Comparison of ENCODE assay signal across 17 cellular contexts in the genomic region with DNA sequence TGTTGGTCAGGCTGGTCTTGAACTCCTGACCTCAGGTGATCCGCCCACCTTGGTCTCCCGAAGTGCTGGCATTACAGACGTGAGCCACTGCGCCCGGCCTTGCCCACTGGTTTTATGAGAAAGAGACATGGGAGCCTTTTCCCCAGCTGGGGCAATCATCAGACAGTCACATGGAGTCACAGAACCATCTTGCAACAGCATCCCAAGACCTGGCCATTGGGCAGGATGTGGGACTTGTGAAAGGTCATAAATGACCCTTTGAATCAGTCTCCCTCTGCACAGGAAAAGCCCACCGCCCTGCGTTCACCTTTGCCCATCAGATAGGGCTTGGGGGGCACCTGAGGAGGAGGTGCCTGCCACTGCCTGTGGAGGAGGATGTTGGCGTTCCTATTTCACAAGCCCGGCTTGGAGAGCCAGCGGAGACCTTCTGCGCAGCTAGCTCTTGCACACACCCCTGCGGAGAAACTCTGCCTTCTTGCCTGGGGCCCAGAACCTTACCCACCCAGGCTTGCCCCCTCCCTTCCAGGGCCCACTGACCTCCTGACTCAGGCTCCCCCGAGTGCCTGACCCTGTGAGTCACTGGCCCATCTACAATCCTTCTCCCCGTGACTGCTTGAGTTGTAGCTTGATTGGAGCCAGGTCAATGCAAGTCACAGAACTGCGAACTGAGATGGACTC. TPM values are rescaled to one million over a fixed set of nuclear protein-coding genes. Genes with fewer than 3 reads are reported as not detected.
DNase-seq lines count a peak whose midpoint lies in the region; ATAC-seq and TF ChIP-seq lines count a peak whose summit lies in the region.
"Had no signal": no experiment of that assay in that cellular context is flagged by ENCODE, and none has a peak within 500 bp of the region (broad histone marks: within the 10 kb centered on the region; RNA-seq: fewer than 3 reads in every experiment).

No MANE protein-coding gene starts in this region.

- peak overlapping the region; percentile 95 for H3K27ac ChIP-seq in foreskin keratinocyte
- H3K27ac ChIP-seq in hepatocyte: no peak overlapping the region
- H3K27ac ChIP-seq: BLaER1 treated with 17β-estradiol and CSF1 and Interleukin-3, amounts not matched to agents 10 nM and 100 nM had no signal

- no peaks in the 10 kb centered on the region for H3K79me2 ChIP-seq in hepatocyte

- DNase-seq in activated naive CD4-positive, alpha-beta T cell treated with anti-CD3 and anti-CD28 coated beads for 36 hours: no peak
- no peak for DNase-seq in activated naive CD4-positive, alpha-beta T cell (lab: John Stamatoyannopoulos, UW)
- DNase-seq in SK-MEL-5 (ENCODE audit: low read depth, low spot score): peak; percentile 30
- DNase-seq in foreskin keratinocyte: no peak
- no peak for DNase-seq in type B pancreatic cell (ENCODE audit: extremely low spot score, unreplicated experiment)
- no peak for DNase-seq in hepatocyte (ENCODE audit: low spot score)
- DNase-seq: CD8-positive, alpha-beta memory T cell; DND-41; H9; NCI-H1092; NCI-H146; NCI-H2081; Peyer's patch; SHP77 treated with DMSO at 0.1 percent for 48 hours had no signal

- H3K36me3 ChIP-seq in hepatocyte (replicated peaks; ENCODE audit: insufficient read depth, low read depth): no peaks in the 10 kb centered on the region
- H3K36me3 ChIP-seq: BLaER1 treated with 17β-estradiol and CSF1 and Interleukin-3, amounts not matched to agents 10 nM and 100 nM; Peyer's patch had no signal

- no peak overlapping the region for H2AFZ ChIP-seq in hepatocyte

- no peaks in the 10 kb centered on the region for H3K9me3 Mint-ChIP-seq in activated naive CD4-positive, alpha-beta T cell treated with anti-CD3 and anti-CD28 coated beads for 36 hours
- no peaks in the 10 kb centered on the region for H3K9me3 Mint-ChIP-seq in type B pancreatic cell
- no peaks in the 10 kb centered on the region for H3K9me3 Mint-ChIP-seq in activated T-helper 17 cell treated with anti-CD3 and anti-CD28 coated beads, Interleukin-2, amount 50 U/mL, for 72 hours
- H3K9me3 Mint-ChIP-seq: CD8-positive, alpha-beta memory T cell; H9 had no signal

- intact Hi-C loops in activated naive CD4-positive, alpha-beta T cell treated with anti-CD3 and anti-CD28 coated beads for 36 hours (cut with micrococcal nuclease): no loop called here

- WGBS in hepatocyte (ENCODE audit: low lambda C conversion rate, missing lambda C conversion rate): 81% methylated on average over 10 of the region's 15 CpGs

- H3K9me2 ChIP-seq in hepatocyte (replicated peaks; ENCODE audit: insufficient read depth): no peaks in the 10 kb centered on the region

- H3K27me3 ChIP-seq in foreskin keratinocyte (peaks cover 19% of the 10 kb centered on the region), hepatocyte (peaks cover 55% of the 10 kb centered on the region)

- H3K9me3 ChIP-seq in hepatocyte (ENCODE audit: low read depth): no peaks in the 10 kb centered on the region
- H3K9me3 ChIP-seq: BLaER1 treated with 17β-estradiol and CSF1 and Interleukin-3, amounts not matched to agents 10 nM and 100 nM had no signal

- H3K4me1 ChIP-seq in foreskin keratinocyte (peaks cover 13% of the 10 kb centered on the region), hepatocyte (ENCODE audit: insufficient read depth) (peaks cover 29% of the 10 kb centered on the region)

- no peak overlapping the region for H3K4me3 Mint-ChIP-seq in activated naive CD4-positive, alpha-beta T cell treated with anti-CD3 and anti-CD28 coated beads for 36 hours
- no peak overlapping the region for H3K4me3 Mint-ChIP-seq in type B pancreatic cell
- H3K4me3 Mint-ChIP-seq in activated T-helper 17 cell treated with anti-CD3 and anti-CD28 coated beads, Interleukin-2, amount 50 U/mL, for 72 hours: no peak overlapping the region
- H3K4me3 Mint-ChIP-seq: CD8-positive, alpha-beta memory T cell; H9 had no signal

- ATAC-seq in foreskin keratinocyte (no peak), HG02938 (IDR thresholded peaks at IDR 0.05; ENCODE audit: unreplicated experiment) (no peak)
- no peak for ATAC-seq in activated T-helper 17 cell treated with anti-CD3 and anti-CD28 coated beads, Interleukin-2, amount 50 U/mL, for 72 hours (replicated peaks)

- H3K4me2 ChIP-seq in hepatocyte: no peak overlapping the region

- TF ChIP-seq CTCF in foreskin keratinocyte (conservative IDR thresholded peaks at IDR 0.05) (no peak), type B pancreatic cell (conservative IDR thresholded peaks at IDR 0.05) (no peak), hepatocyte (IDR thresholded peaks at IDR 0.05; ENCODE audit: poor library complexity) (no peak)

- H4K20me1 ChIP-seq in hepatocyte (ENCODE audit: insufficient read depth, poor library complexity, severe bottlenecking): no peaks in the 10 kb centered on the region

- H3K27ac Mint-ChIP-seq in activated naive CD4-positive, alpha-beta T cell treated with anti-CD3 and anti-CD28 coated beads for 36 hours: peak overlapping the region; percentile 71
- H3K27ac Mint-ChIP-seq in type B pancreatic cell: peak overlapping the region; percentile 99
- H3K27ac Mint-ChIP-seq in activated T-helper 17 cell treated with anti-CD3 and anti-CD28 coated beads, Interleukin-2, amount 50 U/mL, for 72 hours: no peak overlapping the region
- H3K27ac Mint-ChIP-seq: CD8-positive, alpha-beta memory T cell; H9 had no signal

- H3K36me3 Mint-ChIP-seq in activated naive CD4-positive, alpha-beta T cell treated with anti-CD3 and anti-CD28 coated beads for 36 hours (ENCODE audit: low read depth): no peaks in the 10 kb centered on the region
- no peaks in the 10 kb centered on the region for H3K36me3 Mint-ChIP-seq in type B pancreatic cell
- no peaks in the 10 kb centered on the region for H3K36me3 Mint-ChIP-seq in activated T-helper 17 cell treated with anti-CD3 and anti-CD28 coated beads, Interleukin-2, amount 50 U/mL, for 72 hours (ENCODE audit: low read depth)

- no peak overlapping the region for H3K4me3 ChIP-seq in hepatocyte
- H3K4me3 ChIP-seq: BLaER1 treated with 17β-estradiol and CSF1 and Interleukin-3, amounts not matched to agents 10 nM and 100 nM; Peyer's patch had no signal

- CTCF ChIA-PET in activated naive CD4-positive, alpha-beta T cell treated with anti-CD3 and anti-CD28 coated beads for 36 hours (lab: Charles Lee): interaction anchor here (0.9 to 1.9 kb wide), 3 partner anchors 70 to 169 kb away, joined by 3 to 8 read pairs (median 4); no protein-coding TSS in a partner anchor

- in situ Hi-C loops in SK-MEL-5 (cut with HindIII; ENCODE audit: low pct_unique_long_range_greater_than_20kb, low sequenced_read_pairs): no loop called here

- peaks cover 16% of the 10 kb centered on the region for H3K4me1 Mint-ChIP-seq in activated naive CD4-positive, alpha-beta T cell treated with anti-CD3 and anti-CD28 coated beads for 36 hours (ENCODE audit: low read depth)
- H3K4me1 Mint-ChIP-seq in type B pancreatic cell (ENCODE audit: unreplicated experiment): peaks cover 13% of the 10 kb centered on the region
- peaks cover 6% of the 10 kb centered on the region for H3K4me1 Mint-ChIP-seq in activated T-helper 17 cell treated with anti-CD3 and anti-CD28 coated beads, Interleukin-2, amount 50 U/mL, for 72 hours

- peaks cover 61% of the 10 kb centered on the region for H3K27me3 Mint-ChIP-seq in activated naive CD4-positive, alpha-beta T cell treated with anti-CD3 and anti-CD28 coated beads for 36 hours (ENCODE audit: low read depth)
- peaks cover 72% of the 10 kb centered on the region for H3K27me3 Mint-ChIP-seq in type B pancreatic cell
- peaks cover 38% of the 10 kb centered on the region for H3K27me3 Mint-ChIP-seq in activated T-helper 17 cell treated with anti-CD3 and anti-CD28 coated beads, Interleukin-2, amount 50 U/mL, for 72 hours

RNA-seq across cellular contexts. Expression of gene HES2, which starts 3.6 kb away (rescaled TPM):
- total RNA-seq in activated naive CD4-positive, alpha-beta T cell treated with anti-CD3 and anti-CD28 coated beads for 36 hours: under 1 TPM; 0.14 to 0.74 TPM
- 1.1 and 2.4 TPM in 2 replicates for total RNA-seq in SK-MEL-5 (2014; rRNA removed; shearing (Covaris generic))
- 0.11 and 1.3 TPM in 2 replicates for polyA plus RNA-seq in SK-MEL-5 (2015; cell fraction: cytosol; rRNA removed)
- polyA plus RNA-seq in SK-MEL-5 (2015; cell fraction: nucleus; rRNA removed): 0.19 and 2.1 TPM in 2 replicates
- total RNA-seq in foreskin keratinocyte (33.0 and 40.3 TPM in 2 replicates), type B pancreatic cell (ENCODE audit: low replicate concordance) (5.9 and 22.1 TPM in 2 replicates), hepatocyte (0.27 and 0.44 TPM in 2 replicates)
- polyA plus RNA-seq in foreskin keratinocyte (27.0 and 33.7 TPM in 2 replicates), hepatocyte (0.36 and 1.2 TPM in 2 replicates)
- under 1 TPM; 0.17 to 0.37 TPM for total RNA-seq in activated T-helper 17 cell treated with anti-CD3 and anti-CD28 coated beads, Interleukin-2, amount 50 U/mL, for 72 hours
- polyA plus RNA-seq: CD8-positive, alpha-beta memory T cell had no signal

RNA-seq across cellular contexts. Expression of gene ESPN, which starts 8.5 kb away (rescaled TPM):
- total RNA-seq in activated naive CD4-positive, alpha-beta T cell treated with anti-CD3 and anti-CD28 coated beads for 36 hours: under 1 TPM; 0.50 to 0.79 TPM
- total RNA-seq in SK-MEL-5 (2014; rRNA removed; shearing (Covaris generic)): 0.40 and 0.96 TPM in 2 replicates
- polyA plus RNA-seq in SK-MEL-5 (2015; cell fraction: cytosol; rRNA removed): 0.24 and 3.5 TPM in 2 replicates
- polyA plus RNA-seq in SK-MEL-5 (2015; cell fraction: nucleus; rRNA removed): 0.65 and 0.84 TPM in 2 replicates
- total RNA-seq in foreskin keratinocyte (1.5 and 2.1 TPM in 2 replicates), type B pancreatic cell (ENCODE audit: low replicate concordance) (13.8 and 15.6 TPM in 2 replicates), hepatocyte (21.4 and 31.1 TPM in 2 replicates)
- polyA plus RNA-seq in foreskin keratinocyte (2.5 and 2.8 TPM in 2 replicates), hepatocyte (48.4 and 65.7 TPM in 2 replicates)
- 1 to 10 TPM in 1 of 2 donors, under 1 TPM in 1; 0.71 to 3.5 TPM for total RNA-seq in activated T-helper 17 cell treated with anti-CD3 and anti-CD28 coated beads, Interleukin-2, amount 50 U/mL, for 72 hours

RNA-seq across cellular contexts. Expression of gene ACOT7, which starts 22.6 kb away (rescaled TPM):
- 10 to 100 TPM; 74.2 to 77.6 TPM for total RNA-seq in activated naive CD4-positive, alpha-beta T cell treated with anti-CD3 and anti-CD28 coated beads for 36 hours
- 125 and 132 TPM in 2 replicates for total RNA-seq in SK-MEL-5 (2014; rRNA removed; shearing (Covaris generic))
- 282 and 284 TPM in 2 replicates for polyA plus RNA-seq in SK-MEL-5 (2015; cell fraction: cytosol; rRNA removed)
- 32.8 and 50.4 TPM in 2 replicates for polyA plus RNA-seq in SK-MEL-5 (2015; cell fraction: nucleus; rRNA removed)
- total RNA-seq in foreskin keratinocyte (138 and 139 TPM in 2 replicates), type B pancreatic cell (ENCODE audit: low replicate concordance) (31.8 and 40.0 TPM in 2 replicates), hepatocyte (20.3 and 25.8 TPM in 2 replicates)
- polyA plus RNA-seq in foreskin keratinocyte (239 and 257 TPM in 2 replicates), hepatocyte (38.1 and 39.9 TPM in 2 replicates)
- total RNA-seq in activated T-helper 17 cell treated with anti-CD3 and anti-CD28 coated beads, Interleukin-2, amount 50 U/mL, for 72 hours: 10 to 100 TPM; 43.5 to 96.3 TPM

RNA-seq across cellular contexts. Expression of gene TNFRSF25, which starts 49.9 kb away (rescaled TPM):
- 10 to 100 TPM; 82.4 to 87.0 TPM for total RNA-seq in activated naive CD4-positive, alpha-beta T cell treated with anti-CD3 and anti-CD28 coated beads for 36 hours
- 0.96 and 1.2 TPM in 2 replicates for total RNA-seq in SK-MEL-5 (2014; rRNA removed; shearing (Covaris generic))
- 0.73 and 0.93 TPM in 2 replicates for polyA plus RNA-seq in SK-MEL-5 (2015; cell fraction: cytosol; rRNA removed)
- 22.6 and 55.1 TPM in 2 replicates for polyA plus RNA-seq in SK-MEL-5 (2015; cell fraction: nucleus; rRNA removed)
- 19.8 and 34.3 TPM in 2 replicates for total RNA-seq in foreskin keratinocyte
- 25.1 and 40.1 TPM in 2 replicates for polyA plus RNA-seq in foreskin keratinocyte
- 27.0 and 29.4 TPM in 2 replicates for total RNA-seq in type B pancreatic cell (ENCODE audit: low replicate concordance)
- 4.8 and 14.0 TPM in 2 replicates for total RNA-seq in hepatocyte
- 7.1 and 16.9 TPM in 2 replicates for polyA plus RNA-seq in hepatocyte
- 100 to 1,000 TPM; 132 to 199 TPM for total RNA-seq in activated T-helper 17 cell treated with anti-CD3 and anti-CD28 coated beads, Interleukin-2, amount 50 U/mL, for 72 hours
